In genomic region chr14:24127673-24128072, GRCh38 we compare ENCODE assay signal across 24 cellular contexts. TPM values are rescaled to one million over a fixed set of nuclear protein-coding genes. Genes with fewer than 3 reads are reported as not detected.
DNase-seq lines count a peak whose midpoint lies in the region; ATAC-seq, FAIRE-seq and TF ChIP-seq lines count a peak whose summit lies in the region.
"Had no signal": no experiment of that assay in that cellular context is flagged by ENCODE, and none has a peak within 500 bp of the region (broad histone marks: within the 10 kb centered on the region; RNA-seq: fewer than 3 reads in every experiment).

No MANE protein-coding gene starts in this region.

- BruUV-seq in GM12878 (replicated peaks; lab: Mats Ljungman, UMichigan): no TSS peak

- TF ChIP-seq CTCF in natural killer cell (IDR thresholded peaks at IDR 0.05) (no peak), GM12865 (IDR thresholded peaks at IDR 0.05; ENCODE audit: insufficient read depth, low read depth, low read length, missing control alignments) (no peak), GM12878 (IDR thresholded peaks at IDR 0.05 in 2 of 3, conservative IDR thresholded peaks at IDR 0.05 in 1 of 3; ENCODE audit: control insufficient read depth in 2 of 3, extremely low read depth in 1 of 3, insufficient read depth in 1 of 3, low read depth in 3 of 3, low read length in 3 of 3) (no peak)

- H3K9me3 Mint-ChIP-seq in activated naive CD4-positive, alpha-beta T cell treated with anti-CD3 and anti-CD28 coated beads, Interleukin-2, amount 10 ng/mL, durations not matched to agents 7 days and 5 days: no peaks in the 10 kb centered on the region
- H3K9me3 Mint-ChIP-seq in activated naive CD4-positive, alpha-beta T cell treated with anti-CD3 and anti-CD28 coated beads for 36 hours: no peaks in the 10 kb centered on the region
- H3K9me3 Mint-ChIP-seq in natural killer cell treated with Interleukin-12 subunit alpha and Interleukin-12 subunit beta and Interleukin-15 and Interleukin-18, amount 100 ng/mL, for 72 hours: no peaks in the 10 kb centered on the region
- no peaks in the 10 kb centered on the region for H3K9me3 Mint-ChIP-seq in natural killer cell
- H3K9me3 Mint-ChIP-seq: CD4-positive, alpha-beta T cell; CD8-positive, alpha-beta memory T cell had no signal

- H3K36me3 Mint-ChIP-seq in activated naive CD4-positive, alpha-beta T cell treated with anti-CD3 and anti-CD28 coated beads, Interleukin-2, amount 10 ng/mL, durations not matched to agents 7 days and 5 days: peaks cover 24% of the 10 kb centered on the region
- H3K36me3 Mint-ChIP-seq in activated naive CD4-positive, alpha-beta T cell treated with anti-CD3 and anti-CD28 coated beads for 36 hours (ENCODE audit: low read depth): peaks cover 8% of the 10 kb centered on the region
- H3K36me3 Mint-ChIP-seq in natural killer cell treated with Interleukin-12 subunit alpha and Interleukin-12 subunit beta and Interleukin-15 and Interleukin-18, amount 100 ng/mL, for 72 hours: no peaks in the 10 kb centered on the region
- H3K36me3 Mint-ChIP-seq in natural killer cell: no peaks in the 10 kb centered on the region

- H3K9ac ChIP-seq in GM12878 (ENCODE audit: control insufficient read depth, insufficient read depth, low read length): no peak overlapping the region
- H3K9ac ChIP-seq: GM23248 had no signal

- POLR2A ChIA-PET in GM12878 (lab: Charles Lee): interaction anchor here (5.9 to 17.1 kb wide), 2 partner anchors 8 to 12 kb away, joined by 52 to 276 read pairs; partner anchors contain the start of genes DCAF11, EMC9, FITM1 and NRL

- no peak for TF ChIP-seq POLR2A in GM12878 (IDR thresholded peaks at IDR 0.05; ENCODE audit: low read depth, low read length)

- peaks cover 19% of the 10 kb centered on the region for H3K4me1 Mint-ChIP-seq in activated naive CD4-positive, alpha-beta T cell treated with anti-CD3 and anti-CD28 coated beads, Interleukin-2, amount 10 ng/mL, durations not matched to agents 7 days and 5 days
- H3K4me1 Mint-ChIP-seq in activated naive CD4-positive, alpha-beta T cell treated with anti-CD3 and anti-CD28 coated beads for 36 hours (ENCODE audit: low read depth): peaks cover 11% of the 10 kb centered on the region
- no peaks in the 10 kb centered on the region for H3K4me1 Mint-ChIP-seq in natural killer cell treated with Interleukin-12 subunit alpha and Interleukin-12 subunit beta and Interleukin-15 and Interleukin-18, amount 100 ng/mL, for 72 hours (ENCODE audit: low read depth in 2 of 2)
- H3K4me1 Mint-ChIP-seq in natural killer cell: no peaks in the 10 kb centered on the region

- ATAC-seq in natural killer cell treated with Interleukin-12 subunit alpha and Interleukin-12 subunit beta and Interleukin-15 and Interleukin-18, amount 100 ng/mL, for 72 hours: no peak
- ATAC-seq in natural killer cell: no peak
- ATAC-seq in GM12878: no peak; the same call in 2 of the 3 replicates

- no peaks in the 10 kb centered on the region for H3K27me3 ChIP-seq in GM12878 (replicated peaks in 1 of 2; ENCODE audit: control insufficient read depth in 2 of 2, insufficient read depth in 2 of 2, low read length in 1 of 2)

- H3K4me2 ChIP-seq in GM12878 (ENCODE audit: control insufficient read depth, insufficient read depth): peak overlapping the region; percentile 41; the same call in 1 of the 2 replicates

- no peak overlapping the region for H2AFZ ChIP-seq in GM12878 (ENCODE audit: control insufficient read depth, low read depth, low read length)
- H2AFZ ChIP-seq: GM23248 had no signal

- in situ Hi-C loops in GM12878 (cut with MboI): no loop called here

- SMC1A ChIA-PET in GM12878 (lab: Charles Lee; ENCODE audit: uncharacterized antibody, unreplicated experiment): interaction anchor here (1.0 to 6.1 kb wide), 7 partner anchors 8 to 34 kb away, joined by 3 to 47 read pairs (median 4); partner anchors contain the start of genes DCAF11, IRF9, NRL and PSME1

- no peaks in the 10 kb centered on the region for H3K9me3 ChIP-seq in GM12878 (replicated peaks; ENCODE audit: control insufficient read depth, insufficient read depth, low read length)

- CTCF ChIA-PET in activated naive CD4-positive, alpha-beta T cell treated with anti-CD3 and anti-CD28 coated beads, Interleukin-2, amount 10 ng/mL, durations not matched to agents 7 days and 5 days (lab: Charles Lee): interaction anchor here (0.7 to 1.1 kb wide), 2 partner anchors 12 to 47 kb away, joined by 3 read pairs; partner anchors contain the start of genes DCAF11 and NRL
- CTCF ChIA-PET in activated naive CD4-positive, alpha-beta T cell treated with anti-CD3 and anti-CD28 coated beads for 36 hours (lab: Charles Lee): interaction anchor here (0.7 to 1.8 kb wide), 3 partner anchors 11 to 36 kb away, joined by 3 to 8 read pairs (median 3); no protein-coding TSS in a partner anchor
- CTCF ChIA-PET in GM12878 (lab: Yijun Ruan, JAX): interaction anchor here (0.8 to 1.2 kb wide), 4 partner anchors 9 to 88 kb away, joined by 3 to 4 read pairs (median 4); partner anchors contain the start of genes IRF9 and MDP1

- no peaks in the 10 kb centered on the region for H3K27me3 Mint-ChIP-seq in activated naive CD4-positive, alpha-beta T cell treated with anti-CD3 and anti-CD28 coated beads, Interleukin-2, amount 10 ng/mL, durations not matched to agents 7 days and 5 days
- H3K27me3 Mint-ChIP-seq in activated naive CD4-positive, alpha-beta T cell treated with anti-CD3 and anti-CD28 coated beads for 36 hours (ENCODE audit: low read depth): no peaks in the 10 kb centered on the region
- H3K27me3 Mint-ChIP-seq in natural killer cell treated with Interleukin-12 subunit alpha and Interleukin-12 subunit beta and Interleukin-15 and Interleukin-18, amount 100 ng/mL, for 72 hours: no peaks in the 10 kb centered on the region
- H3K27me3 Mint-ChIP-seq in natural killer cell (ENCODE audit: low read depth in 2 of 2): no peaks in the 10 kb centered on the region
- H3K27me3 Mint-ChIP-seq: CD4-positive, alpha-beta T cell; CD8-positive, alpha-beta memory T cell had no signal

- no peak for TF ChIP-seq EP300 in GM12878 (IDR thresholded peaks at IDR 0.05; ENCODE audit: borderline replicate concordance in 1 of 2, control insufficient read depth in 1 of 2, low read depth in 2 of 2, low read length in 2 of 2)

- peak; percentile 6 for DNase-seq in activated naive CD4-positive, alpha-beta T cell treated with anti-CD3 and anti-CD28 coated beads, Interleukin-2, amount 10 ng/mL, durations not matched to agents 7 days and 5 days
- DNase-seq in activated naive CD4-positive, alpha-beta T cell treated with anti-CD3 and anti-CD28 coated beads for 36 hours: no peak
- DNase-seq in natural killer cell treated with Interleukin-12 subunit alpha and Interleukin-12 subunit beta and Interleukin-15 and Interleukin-18, amount 100 ng/mL, for 72 hours (ENCODE audit: low spot score): peak; percentile 41
- DNase-seq in natural killer cell: no peak
- peak; percentile 35 for DNase-seq in GM12865 (ENCODE audit: low read depth)
- no peak for DNase-seq in GM12878 (ENCODE audit: low read depth, low spot score)
- no peak for DNase-seq in activated effector memory CD4-positive, alpha-beta T cell treated with Interleukin-2 at 50 U/mL for 16 hours
- no peak for DNase-seq in NCI-H1436 (lab: John Stamatoyannopoulos, UW)
- DNase-seq: CD4-positive, alpha-beta T cell; CD8-positive, alpha-beta memory T cell; DMS 273 treated with DMSO at 0.1 percent for 48 hours; DMS79; GF-D8; GM23248; H7; HCEC 1CT had no signal

- no peaks in the 10 kb centered on the region for H4K20me1 ChIP-seq in GM12878 (ENCODE audit: control insufficient read depth, insufficient read depth)

- H3K36me3 ChIP-seq in GM12878 (ENCODE audit: control insufficient read depth in 2 of 2, insufficient read depth in 2 of 2, low read length in 1 of 2): peaks cover 2 to 4% of the 10 kb centered on the region in 2 experiments; a peak in 3 of 4 replicates

- H3K27ac ChIP-seq in GM12878 (ENCODE audit: control insufficient read depth, insufficient read depth): peak overlapping the region; percentile 42
- H3K27ac ChIP-seq: 22Rv1, GM23248 had no signal

- intact Hi-C loops in activated naive CD4-positive, alpha-beta T cell treated with anti-CD3 and anti-CD28 coated beads for 36 hours (cut with micrococcal nuclease): no loop called here
- intact Hi-C loops in natural killer cell (cut with micrococcal nuclease) (no loop called here), GM12878 (cut with micrococcal nuclease; ENCODE audit: unreplicated experiment) (no loop called here)

- H3K4me3 ChIP-seq in GM12865 (ENCODE audit: low read depth, low read length) (no peak overlapping the region), GM12878 (peak overlapping the region; percentile 37; the same call in 1 of the 2 replicates)
- H3K4me3 ChIP-seq: GM23248 had no signal

- no peak for TF ChIP-seq RAD21 in GM12878 (IDR thresholded peaks at IDR 0.05; ENCODE audit: insufficient read depth, low read depth, low read length)

- no peaks in the 10 kb centered on the region for H3K79me2 ChIP-seq in GM12878 (ENCODE audit: control insufficient read depth, insufficient read depth, low read length)

- peak; percentile 27 for FAIRE-seq in GM12878 (lab: Jason Lieb, UNC)
- FAIRE-seq: A204.1, D721Med, GM19239, H1 had no signal

- no peak overlapping the region for H3K4me3 Mint-ChIP-seq in activated naive CD4-positive, alpha-beta T cell treated with anti-CD3 and anti-CD28 coated beads, Interleukin-2, amount 10 ng/mL, durations not matched to agents 7 days and 5 days
- no peak overlapping the region for H3K4me3 Mint-ChIP-seq in activated naive CD4-positive, alpha-beta T cell treated with anti-CD3 and anti-CD28 coated beads for 36 hours
- no peak overlapping the region for H3K4me3 Mint-ChIP-seq in natural killer cell treated with Interleukin-12 subunit alpha and Interleukin-12 subunit beta and Interleukin-15 and Interleukin-18, amount 100 ng/mL, for 72 hours
- H3K4me3 Mint-ChIP-seq in natural killer cell: no peak overlapping the region
- H3K4me3 Mint-ChIP-seq: CD14-positive monocyte; CD4-positive, alpha-beta T cell; CD8-positive, alpha-beta memory T cell had no signal

- no peak overlapping the region for H3K27ac Mint-ChIP-seq in activated naive CD4-positive, alpha-beta T cell treated with anti-CD3 and anti-CD28 coated beads, Interleukin-2, amount 10 ng/mL, durations not matched to agents 7 days and 5 days
- H3K27ac Mint-ChIP-seq in activated naive CD4-positive, alpha-beta T cell treated with anti-CD3 and anti-CD28 coated beads for 36 hours: no peak overlapping the region
- H3K27ac Mint-ChIP-seq in natural killer cell treated with Interleukin-12 subunit alpha and Interleukin-12 subunit beta and Interleukin-15 and Interleukin-18, amount 100 ng/mL, for 72 hours: no peak overlapping the region
- H3K27ac Mint-ChIP-seq in natural killer cell: no peak overlapping the region
- H3K27ac Mint-ChIP-seq: CD14-positive monocyte; CD4-positive, alpha-beta T cell had no signal

- RAD21 ChIA-PET in GM12878 (lab: Charles Lee; ENCODE audit: unreplicated experiment): interaction anchor here (1.6 to 2.9 kb wide), 3 partner anchors 8 to 33 kb away, joined by 6 to 16 read pairs (median 11); partner anchors contain the start of genes DCAF11, IRF9, NRL and PSME1

- H3K4me1 ChIP-seq in GM12878 (ENCODE audit: control insufficient read depth, insufficient read depth, low read length): peaks cover 33% of the 10 kb centered on the region

- WGBS in GM12878 (ENCODE audit: insufficient coverage, insufficient replicate concordance, low lambda C conversion rate, missing lambda C conversion rate): 52% methylated on average over 1 of the region's 2 CpGs

RNA-seq across cellular contexts. Expression of gene FITM1, which starts 2.8 kb away (rescaled TPM):
- under 1 TPM; 0.19 to 0.30 TPM for total RNA-seq in activated naive CD4-positive, alpha-beta T cell treated with anti-CD3 and anti-CD28 coated beads for 36 hours
- 1 to 10 TPM in 1 of 2 donors, under 1 TPM in 1; 0.67 to 1.8 TPM for total RNA-seq in natural killer cell treated with Interleukin-12 subunit alpha and Interleukin-12 subunit beta and Interleukin-15 and Interleukin-18, amount 100 ng/mL, for 72 hours
- 1 to 10 TPM in 2 of 3 donors, under 1 TPM in 1; 0.80 to 2.8 (median 2.3) TPM for total RNA-seq in natural killer cell
- total RNA-seq in GM12878 (2013; cell fraction: nucleolus; rRNA removed): 1.5 and 1.8 TPM in 2 replicates
- 1.9 and 2.0 TPM in 2 replicates for total RNA-seq in GM12878 (2014; rRNA removed)
- total RNA-seq in GM12878 (2014; rRNA removed; fragmentation: Illumina TruSeq; extraction: Trizol): 0.18 and 0.27 TPM in 2 replicates
- total RNA-seq in GM12878 (2021): 0.64 TPM in 2 replicates
- polyA plus RNA-seq in GM12878 (2011; ENCODE audit: low read depth): not detected
- polyA plus RNA-seq in GM12878 (2011; rRNA removed): 0.09 and 0.49 TPM in 2 replicates
- 0.67 and 0.97 TPM in 2 replicates for polyA plus RNA-seq in GM12878 (2011; cell fraction: cytosol; rRNA removed)
- 2.8 and 3.5 TPM in 2 replicates for polyA plus RNA-seq in GM12878 (2011; cell fraction: nucleus; rRNA removed)
- polyA plus RNA-seq in GM12878 (2012): 0.30 and 0.38 TPM in 2 replicates
- 0.28 TPM in 1 of 2 replicates, not detected in the other for polyA plus RNA-seq in GM12878 (2014; fragmentation: Illumina TruSeq; extraction: Trizol)
- under 1 TPM in 1 of 2 experiments, not detected in 1; 0.11 TPM for polyA plus RNA-seq in GM12878 (2014; fragmentation: Nextera tagmentation; extraction: Ambion mirVana)
- polyA plus RNA-seq in GM12878 (2014; rRNA removed): 0.76 and 1.3 TPM in 2 replicates
- polyA plus RNA-seq in GM12878 (2016; fragmentation: Nextera tagmentation; extraction: Ambion mirVana): under 1 TPM in 1 of 2 experiments, not detected in 1; 0.42 TPM
- 0.66 and 0.82 TPM in 2 replicates for polyA minus RNA-seq in GM12878 (2011; rRNA and poly(A)+ RNA removed)
- 1.6 TPM in 1 of 2 replicates, not detected in the other for polyA minus RNA-seq in GM12878 (2011; cell fraction: cytosol; rRNA and poly(A)+ RNA removed)
- 0.60 and 1.3 TPM in 2 replicates for polyA minus RNA-seq in GM12878 (2011; cell fraction: nucleus; rRNA and poly(A)+ RNA removed)
- total RNA-seq: Daoy, GM23248, H7 had no signal
- polyA plus RNA-seq: AG04450; CD14-positive monocyte; CD8-positive, alpha-beta memory T cell; GM23248 had no signal

RNA-seq across cellular contexts. Expression of gene PSME1, which starts 8.3 kb away (rescaled TPM):
- total RNA-seq in activated naive CD4-positive, alpha-beta T cell treated with anti-CD3 and anti-CD28 coated beads for 36 hours: 100 to 1,000 TPM; 406 to 416 TPM
- 100 to 1,000 TPM; 237 to 406 TPM for total RNA-seq in natural killer cell treated with Interleukin-12 subunit alpha and Interleukin-12 subunit beta and Interleukin-15 and Interleukin-18, amount 100 ng/mL, for 72 hours
- 100 to 1,000 TPM; 315 to 345 (median 318) TPM for total RNA-seq in natural killer cell
- total RNA-seq in GM12878 (2013; cell fraction: nucleolus; rRNA removed): 40.4 and 42.8 TPM in 2 replicates
- 324 and 373 TPM in 2 replicates for total RNA-seq in GM12878 (2014; rRNA removed)
- 367 and 377 TPM in 2 replicates for total RNA-seq in GM12878 (2014; rRNA removed; fragmentation: Illumina TruSeq; extraction: Trizol)
- total RNA-seq in GM12878 (2021): 396 and 402 TPM in 2 replicates
- polyA plus RNA-seq in GM12878 (2011; ENCODE audit: low read depth): 326 TPM
- polyA plus RNA-seq in GM12878 (2011; rRNA removed): 138 and 250 TPM in 2 replicates
- 172 and 216 TPM in 2 replicates for polyA plus RNA-seq in GM12878 (2011; cell fraction: cytosol; rRNA removed)
- 219 and 223 TPM in 2 replicates for polyA plus RNA-seq in GM12878 (2011; cell fraction: nucleus; rRNA removed)
- 245 and 328 TPM in 2 replicates for polyA plus RNA-seq in GM12878 (2012)
- polyA plus RNA-seq in GM12878 (2014; fragmentation: Illumina TruSeq; extraction: Trizol): 354 and 428 TPM in 2 replicates
- polyA plus RNA-seq in GM12878 (2014; fragmentation: Nextera tagmentation; extraction: Ambion mirVana): 1,000 to 10,000 TPM; 1,299 to 1,378 TPM
- polyA plus RNA-seq in GM12878 (2014; rRNA removed): 248 and 257 TPM in 2 replicates
- 100 to 1,000 TPM; 769 to 810 TPM for polyA plus RNA-seq in GM12878 (2016; fragmentation: Nextera tagmentation; extraction: Ambion mirVana)
- polyA minus RNA-seq in GM12878 (2011; rRNA and poly(A)+ RNA removed): 55.2 and 65.8 TPM in 2 replicates
- polyA minus RNA-seq in GM12878 (2011; cell fraction: cytosol; rRNA and poly(A)+ RNA removed): 41.1 and 46.6 TPM in 2 replicates
- 32.4 and 34.8 TPM in 2 replicates for polyA minus RNA-seq in GM12878 (2011; cell fraction: nucleus; rRNA and poly(A)+ RNA removed)

RNA-seq across cellular contexts. Expression of gene NRL, which starts 12.9 kb away (rescaled TPM):
- 1 to 10 TPM; 1.7 to 1.9 TPM for total RNA-seq in activated naive CD4-positive, alpha-beta T cell treated with anti-CD3 and anti-CD28 coated beads for 36 hours
- 1 to 10 TPM; 1.8 to 2.2 TPM for total RNA-seq in natural killer cell treated with Interleukin-12 subunit alpha and Interleukin-12 subunit beta and Interleukin-15 and Interleukin-18, amount 100 ng/mL, for 72 hours
- 1 to 10 TPM in 2 of 3 donors, under 1 TPM in 1; 0.78 to 3.3 (median 2.8) TPM for total RNA-seq in natural killer cell
- 2.2 and 3.3 TPM in 2 replicates for total RNA-seq in GM12878 (2013; cell fraction: nucleolus; rRNA removed)
- 2.1 and 4.4 TPM in 2 replicates for total RNA-seq in GM12878 (2014; rRNA removed)
- total RNA-seq in GM12878 (2014; rRNA removed; fragmentation: Illumina TruSeq; extraction: Trizol): 1.0 and 1.3 TPM in 2 replicates
- 2.2 and 2.5 TPM in 2 replicates for total RNA-seq in GM12878 (2021)
- polyA plus RNA-seq in GM12878 (2011; ENCODE audit: low read depth): 0.55 TPM
- 2.1 and 2.2 TPM in 2 replicates for polyA plus RNA-seq in GM12878 (2011; rRNA removed)
- 3.3 and 4.8 TPM in 2 replicates for polyA plus RNA-seq in GM12878 (2011; cell fraction: cytosol; rRNA removed)
- 3.3 and 3.5 TPM in 2 replicates for polyA plus RNA-seq in GM12878 (2011; cell fraction: nucleus; rRNA removed)
- polyA plus RNA-seq in GM12878 (2012): 1.2 and 1.5 TPM in 2 replicates
- polyA plus RNA-seq in GM12878 (2014; fragmentation: Illumina TruSeq; extraction: Trizol): 0.63 and 0.76 TPM in 2 replicates
- under 1 TPM; 0.11 to 0.13 TPM for polyA plus RNA-seq in GM12878 (2014; fragmentation: Nextera tagmentation; extraction: Ambion mirVana)
- polyA plus RNA-seq in GM12878 (2014; rRNA removed): 2.5 and 2.9 TPM in 2 replicates
- polyA plus RNA-seq in GM12878 (2016; fragmentation: Nextera tagmentation; extraction: Ambion mirVana): 1 to 10 TPM; 2.2 to 2.7 TPM
- polyA minus RNA-seq in GM12878 (2011; rRNA and poly(A)+ RNA removed): 2.4 and 2.7 TPM in 2 replicates
- polyA minus RNA-seq in GM12878 (2011; cell fraction: cytosol; rRNA and poly(A)+ RNA removed): 0.94 and 1.3 TPM in 2 replicates
- 3.9 and 7.0 TPM in 2 replicates for polyA minus RNA-seq in GM12878 (2011; cell fraction: nucleus; rRNA and poly(A)+ RNA removed)

RNA-seq across cellular contexts. Expression of gene DCAF11, which starts 13.1 kb away (rescaled TPM):
- total RNA-seq in activated naive CD4-positive, alpha-beta T cell treated with anti-CD3 and anti-CD28 coated beads for 36 hours: 10 to 100 TPM; 79.4 to 84.0 TPM
- total RNA-seq in natural killer cell treated with Interleukin-12 subunit alpha and Interleukin-12 subunit beta and Interleukin-15 and Interleukin-18, amount 100 ng/mL, for 72 hours: 10 to 100 TPM; 87.4 to 96.1 TPM
- total RNA-seq in natural killer cell (10 to 100 TPM; 77.5 to 99.3 (median 96.3) TPM), GM12878 (2014; rRNA removed) (90.1 and 91.2 TPM in 2 replicates), GM12878 (2014; rRNA removed; fragmentation: Illumina TruSeq; extraction: Trizol) (57.5 and 59.0 TPM in 2 replicates), GM12878 (2021) (66.3 and 69.2 TPM in 2 replicates)
- total RNA-seq in GM12878 (2013; cell fraction: nucleolus; rRNA removed): 47.6 and 50.6 TPM in 2 replicates
- 28.7 TPM for polyA plus RNA-seq in GM12878 (2011; ENCODE audit: low read depth)
- polyA plus RNA-seq in GM12878 (2011; rRNA removed) (51.4 and 76.7 TPM in 2 replicates), GM12878 (2014; fragmentation: Illumina TruSeq; extraction: Trizol) (50.9 and 72.0 TPM in 2 replicates), GM12878 (2014; fragmentation: Nextera tagmentation; extraction: Ambion mirVana) (10 to 100 TPM; 13.4 to 16.4 TPM), GM12878 (2014; rRNA removed) (73.2 and 76.8 TPM in 2 replicates), GM12878 (2016; fragmentation: Nextera tagmentation; extraction: Ambion mirVana) (10 to 100 TPM; 62.8 to 71.1 TPM)
- polyA plus RNA-seq in GM12878 (2011; cell fraction: cytosol; rRNA removed): 97.2 and 106 TPM in 2 replicates
- polyA plus RNA-seq in GM12878 (2011; cell fraction: nucleus; rRNA removed): 90.8 and 100 TPM in 2 replicates
- polyA plus RNA-seq in GM12878 (2012): 43.1 and 49.8 TPM in 2 replicates
- 73.1 and 98.4 TPM in 2 replicates for polyA minus RNA-seq in GM12878 (2011; rRNA and poly(A)+ RNA removed)
- polyA minus RNA-seq in GM12878 (2011; cell fraction: cytosol; rRNA and poly(A)+ RNA removed): 27.5 and 32.6 TPM in 2 replicates
- 38.4 and 43.4 TPM in 2 replicates for polyA minus RNA-seq in GM12878 (2011; cell fraction: nucleus; rRNA and poly(A)+ RNA removed)

RNA-seq across cellular contexts. Expression of gene EMC9, which starts 13.7 kb away (rescaled TPM):
- 10 to 100 TPM; 38.4 to 38.9 TPM for total RNA-seq in activated naive CD4-positive, alpha-beta T cell treated with anti-CD3 and anti-CD28 coated beads for 36 hours
- total RNA-seq in natural killer cell treated with Interleukin-12 subunit alpha and Interleukin-12 subunit beta and Interleukin-15 and Interleukin-18, amount 100 ng/mL, for 72 hours: 10 to 100 TPM; 28.7 to 37.5 TPM
- total RNA-seq in natural killer cell (10 to 100 TPM in 2 of 3 donors, 1 to 10 TPM in 1; 9.3 to 12.3 (median 12.0) TPM), GM12878 (2014; rRNA removed) (39.5 and 42.6 TPM in 2 replicates), GM12878 (2014; rRNA removed; fragmentation: Illumina TruSeq; extraction: Trizol) (15.8 and 20.2 TPM in 2 replicates), GM12878 (2021) (40.9 and 45.7 TPM in 2 replicates)
- total RNA-seq in GM12878 (2013; cell fraction: nucleolus; rRNA removed): 25.2 and 28.8 TPM in 2 replicates
- polyA plus RNA-seq in GM12878 (2011; ENCODE audit: low read depth): 14.2 TPM
- polyA plus RNA-seq in GM12878 (2011; rRNA removed) (11.6 and 18.1 TPM in 2 replicates), GM12878 (2014; fragmentation: Illumina TruSeq; extraction: Trizol) (10.6 and 15.3 TPM in 2 replicates), GM12878 (2014; fragmentation: Nextera tagmentation; extraction: Ambion mirVana) (10 to 100 TPM; 15.5 to 17.8 TPM), GM12878 (2014; rRNA removed) (44.7 and 46.2 TPM in 2 replicates), GM12878 (2016; fragmentation: Nextera tagmentation; extraction: Ambion mirVana) (10 to 100 TPM; 51.0 to 60.5 TPM)
- 26.8 and 41.6 TPM in 2 replicates for polyA plus RNA-seq in GM12878 (2011; cell fraction: cytosol; rRNA removed)
- 89.7 and 93.0 TPM in 2 replicates for polyA plus RNA-seq in GM12878 (2011; cell fraction: nucleus; rRNA removed)
- 32.5 and 36.2 TPM in 2 replicates for polyA plus RNA-seq in GM12878 (2012)
- polyA minus RNA-seq in GM12878 (2011; rRNA and poly(A)+ RNA removed): 18.3 and 23.2 TPM in 2 replicates
- polyA minus RNA-seq in GM12878 (2011; cell fraction: cytosol; rRNA and poly(A)+ RNA removed): 6.7 and 11.8 TPM in 2 replicates
- 22.5 and 30.4 TPM in 2 replicates for polyA minus RNA-seq in GM12878 (2011; cell fraction: nucleus; rRNA and poly(A)+ RNA removed)

Comparison
In these comparisons a context has a peak if more than half of its experiments do, and no peak if none do; other contexts are left out.
1. DNase-seq: peak in activated naive CD4-positive, alpha-beta T cell treated with anti-CD3 and anti-CD28 coated beads, Interleukin-2, amount 10 ng/mL, durations not matched to agents 7 days and 5 days (single experiment), natural killer cell treated with Interleukin-12 subunit alpha and Interleukin-12 subunit beta and Interleukin-15 and Interleukin-18, amount 100 ng/mL, for 72 hours (single experiment) and GM12865 (single experiment); none in activated naive CD4-positive, alpha-beta T cell treated with anti-CD3 and anti-CD28 coated beads for 36 hours (single experiment), natural killer cell (single experiment), GM12878 (single experiment), activated effector memory CD4-positive, alpha-beta T cell treated with Interleukin-2 at 50 U/mL for 16 hours (single experiment) and NCI-H1436 (single experiment).